20 cellular contexts compared by ENCODE assay signal in the genomic region with DNA sequence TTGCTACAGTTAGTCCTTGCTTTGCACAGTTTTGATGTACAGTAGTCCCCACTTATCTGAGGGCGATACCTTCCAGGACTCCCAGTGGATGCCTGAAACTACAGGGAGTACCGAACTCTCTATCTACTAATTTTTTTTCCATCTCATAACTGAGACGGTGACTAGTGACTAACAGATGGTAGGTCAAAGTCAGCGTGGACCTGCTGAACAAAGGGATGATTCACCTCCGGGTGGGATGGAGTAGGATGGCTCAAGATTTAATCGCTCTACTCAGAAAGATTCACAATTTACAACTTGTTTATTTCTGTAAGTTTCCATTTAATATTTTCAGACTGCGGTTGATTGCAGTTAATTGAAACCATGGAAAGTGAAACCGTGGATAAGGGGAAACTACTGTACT.
DNase-seq lines count a peak whose midpoint lies in the region; ATAC-seq, FAIRE-seq and TF ChIP-seq lines count a peak whose summit lies in the region.
"Had no signal": no experiment of that assay in that cellular context is flagged by ENCODE, and none has a peak within 500 bp of the region (broad histone marks: within the 10 kb centered on the region; RNA-seq: fewer than 3 reads in every experiment).

No MANE protein-coding gene starts in this region.

- FAIRE-seq in bronchial epithelial cell (lab: Jason Lieb, UNC) = no peak

- peak; percentile 41 for DNase-seq in A172 (ENCODE audit: low spot score)
- peak; percentile 57 for DNase-seq in EL
- peak; percentile 82 for DNase-seq in M059J (ENCODE audit: low read depth)
- peak; percentile 6 for DNase-seq in bronchial epithelial cell (ENCODE audit: low read depth)
- no peak for DNase-seq in MV-4-11 (lab: John Stamatoyannopoulos, UW)
- DNase-seq in left cardiac atrium = no peak
- DNase-seq: activated CD4-positive, CD25-positive, alpha-beta regulatory T cell; activated naive CD8-positive, alpha-beta T cell treated with anti-CD3 and anti-CD28 coated beads, Interleukin-2, amount 50 U/mL, for 24 hours; CD8-positive, alpha-beta memory T cell; central memory CD4-positive, alpha-beta T cell; DND-41; erythroblast; midbrain; MM.1S; NCI-H1694; stimulated activated CD4-positive, alpha-beta T cell treated with anti-CD3 and anti-CD28 coated beads, Interleukin-12 subunit alpha, Interleukin-12 subunit beta, amount 100 ng/mL, for 4 hours had no signal

- no peaks in the 10 kb centered on the region for H3K36me3 ChIP-seq in bronchial epithelial cell (ENCODE audit: control insufficient read depth, insufficient read depth, low read length)
- H3K36me3 ChIP-seq: thoracic aorta had no signal

- intact Hi-C loops in left cardiac atrium (cut with DNase I) = no loop called here

- ATAC-seq in HG03108 (IDR thresholded peaks at IDR 0.05; ENCODE audit: unreplicated experiment) = no peak
- ATAC-seq in GM19467 (IDR thresholded peaks at IDR 0.05; ENCODE audit: unreplicated experiment) = no peak
- no peak for ATAC-seq in left cardiac atrium
- ATAC-seq: activated naive CD8-positive, alpha-beta T cell treated with anti-CD3 and anti-CD28 coated beads, Interleukin-2, amount 50 U/mL, for 24 hours; left lobe of liver had no signal

- H3K27me3 ChIP-seq in bronchial epithelial cell (ENCODE audit: control insufficient read depth, insufficient read depth, low read length) = no peaks in the 10 kb centered on the region

- no peak overlapping the region for H3K4me3 ChIP-seq in bronchial epithelial cell (ENCODE audit: low read depth, low read length)
- H3K4me3 ChIP-seq: thoracic aorta had no signal

- no peak for TF ChIP-seq CTCF in bronchial epithelial cell (IDR thresholded peaks at IDR 0.05; ENCODE audit: insufficient read depth, low read length, severe bottlenecking)

Comparison
In these comparisons a context has a peak if more than half of its experiments do, and no peak if none do; other contexts are left out.
1. DNase-seq: peak in A172 (single experiment), EL (single experiment), M059J (single experiment) and bronchial epithelial cell (single experiment); none in MV-4-11 (single experiment) and left cardiac atrium (single experiment).